Comparison of ENCODE assay signal across 12 cellular contexts in genomic region chr17:5821057-5821456, GRCh38.
DNase-seq lines count a peak whose midpoint lies in the region; ATAC-seq and TF ChIP-seq lines count a peak whose summit lies in the region.
"Had no signal": no experiment of that assay in that cellular context is flagged by ENCODE, and none has a peak within 500 bp of the region (broad histone marks: within the 10 kb centered on the region; RNA-seq: fewer than 3 reads in every experiment).

No MANE protein-coding gene starts in this region.

- POLR2A ChIA-PET in PC-3 (lab: Charles Lee; ENCODE audit: unreplicated experiment), result no interaction called here

- peak overlapping the region; percentile 50; the same call in 1 of the 2 replicates for H3K9ac ChIP-seq in PC-3 (ENCODE audit: low read length)

- no peak overlapping the region for H3K4me3 Mint-ChIP-seq in stimulated activated effector memory CD8-positive, alpha-beta T cell treated with anti-CD3 and anti-CD28 coated beads, Interleukin-12 subunit alpha, Interleukin-12 subunit beta, amount 100 ng/mL, for 72 hours
- H3K4me3 Mint-ChIP-seq: dendritic cell treated with granulocyte-macrophage colony-stimulating factor and Interleukin-4, amounts not matched to agents 40 ng/mL and 50 ng/mL, for 4 days had no signal

- DNase-seq in activated T-cell treated with anti-CD3 and anti-CD28 coated beads for 48 hours (ENCODE audit: low read depth), result peak; percentile 12
- DNase-seq in activated T-cell treated with anti-CD3 and anti-CD28 coated beads, Interleukin-2, amount 50 U/mL, for 1 hour, result no peak
- DNase-seq in PC-3, result peak; percentile 77
- DNase-seq in esophagus muscularis mucosa (ENCODE audit: extremely low spot score), result peak; percentile 72
- DNase-seq in stimulated activated effector memory CD8-positive, alpha-beta T cell treated with anti-CD3 and anti-CD28 coated beads, Interleukin-12 subunit alpha, Interleukin-12 subunit beta, amount 100 ng/mL, for 72 hours (ENCODE audit: low spot score in 2 of 2), result no peak
- DNase-seq in NCI-H1048 (lab: John Stamatoyannopoulos, UW), result no peak
- no peak for DNase-seq in COLO829 (ENCODE audit: low spot score)
- DNase-seq: COR-L47, ovary had no signal

- H3K4me3 ChIP-seq in PC-3 (ENCODE audit: low read length) (0 out of 2 replicates have a peak overlapping the region, but pooled peaks have one; percentile 10), esophagus muscularis mucosa (no peak overlapping the region)
- H3K4me3 ChIP-seq: HAP-1, ovary had no signal

- H3K79me2 ChIP-seq in PC-3 (ENCODE audit: low read length), result 0 out of 2 replicates have a peak, but pooled peaks cover 2% of the 10 kb centered on the region

- peak overlapping the region; percentile 83 for H3K27ac ChIP-seq in PC-3 (ENCODE audit: low read length)
- no peak overlapping the region for H3K27ac ChIP-seq in esophagus muscularis mucosa (replicated peaks in 1 of 4)
- H3K27ac ChIP-seq: ovary had no signal

- no peak for TF ChIP-seq POLR2A in esophagus muscularis mucosa (IDR thresholded peaks at IDR 0.05; ENCODE audit: low read depth)

- H3K27me3 ChIP-seq in PC-3 (ENCODE audit: low read length), result no peaks in the 10 kb centered on the region
- peaks cover 0 to 66% (median 0%) of the 10 kb centered on the region in 4 donors for H3K27me3 ChIP-seq in esophagus muscularis mucosa
- H3K27me3 ChIP-seq: ovary had no signal

- BruUV-seq in PC-3 (replicated peaks; lab: Mats Ljungman, UMichigan), result no TSS peak

- intact Hi-C loops in PC-3 (cut with micrococcal nuclease) (no loop called here), esophagus muscularis mucosa (cut with DNase I) (no loop called here)

- H3K36me3 ChIP-seq in PC-3 (ENCODE audit: low read depth, low read length), result no peaks in the 10 kb centered on the region
- no peaks in the 10 kb centered on the region for H3K36me3 ChIP-seq in esophagus muscularis mucosa
- H3K36me3 ChIP-seq: HAP-1, ovary had no signal

- H3K4me1 ChIP-seq in PC-3 (ENCODE audit: insufficient read depth, low read length), result peaks cover 35% of the 10 kb centered on the region
- no peaks in the 10 kb centered on the region for H3K4me1 ChIP-seq in esophagus muscularis mucosa
- H3K4me1 ChIP-seq: HAP-1 had no signal

- H3K36me3 Mint-ChIP-seq in stimulated activated effector memory CD8-positive, alpha-beta T cell treated with anti-CD3 and anti-CD28 coated beads, Interleukin-12 subunit alpha, Interleukin-12 subunit beta, amount 100 ng/mL, for 72 hours, result no peaks in the 10 kb centered on the region

- ATAC-seq in PC-3, result peak; percentile 71
- ATAC-seq in stimulated activated effector memory CD8-positive, alpha-beta T cell treated with anti-CD3 and anti-CD28 coated beads, Interleukin-12 subunit alpha, Interleukin-12 subunit beta, amount 100 ng/mL, for 72 hours, result peak; percentile 59
- ATAC-seq in HG02970 (IDR thresholded peaks at IDR 0.05; ENCODE audit: low FRiP score, unreplicated experiment), result no peak

- H3F3A ChIP-seq in PC-3 (ENCODE audit: low read length, unreplicated experiment), result no peaks in the 10 kb centered on the region

- H3K4me2 ChIP-seq in PC-3 (ENCODE audit: low read length), result peak overlapping the region; percentile 72

- H3K4me1 Mint-ChIP-seq in stimulated activated effector memory CD8-positive, alpha-beta T cell treated with anti-CD3 and anti-CD28 coated beads, Interleukin-12 subunit alpha, Interleukin-12 subunit beta, amount 100 ng/mL, for 72 hours, result no peaks in the 10 kb centered on the region

- no peak overlapping the region for H3K27ac Mint-ChIP-seq in stimulated activated effector memory CD8-positive, alpha-beta T cell treated with anti-CD3 and anti-CD28 coated beads, Interleukin-12 subunit alpha, Interleukin-12 subunit beta, amount 100 ng/mL, for 72 hours
- H3K27ac Mint-ChIP-seq: dendritic cell treated with granulocyte-macrophage colony-stimulating factor and Interleukin-4, amounts not matched to agents 40 ng/mL and 50 ng/mL, for 4 days had no signal

- no peaks in the 10 kb centered on the region for H3K9me3 Mint-ChIP-seq in stimulated activated effector memory CD8-positive, alpha-beta T cell treated with anti-CD3 and anti-CD28 coated beads, Interleukin-12 subunit alpha, Interleukin-12 subunit beta, amount 100 ng/mL, for 72 hours
- H3K9me3 Mint-ChIP-seq: dendritic cell treated with granulocyte-macrophage colony-stimulating factor and Interleukin-4, amounts not matched to agents 40 ng/mL and 50 ng/mL, for 4 days had no signal

- no peaks in the 10 kb centered on the region for H4K20me1 ChIP-seq in PC-3 (ENCODE audit: low read length)

- H2AFZ ChIP-seq in PC-3 (ENCODE audit: low read length), result no peak overlapping the region

- CTCF ChIA-PET in PC-3 (lab: Charles Lee), result no interaction called here

- no peak for TF ChIP-seq EP300 in esophagus muscularis mucosa (IDR thresholded peaks at IDR 0.05)

- 88% methylated on average over 5 of the region's 5 CpGs for WGBS in esophagus muscularis mucosa

- H3K9me3 ChIP-seq in PC-3 (ENCODE audit: low read length), result no peaks in the 10 kb centered on the region
- no peaks in the 10 kb centered on the region for H3K9me3 ChIP-seq in esophagus muscularis mucosa
- H3K9me3 ChIP-seq: HAP-1, ovary had no signal

- TF ChIP-seq CTCF in PC-3 (conservative IDR thresholded peaks at IDR 0.05; ENCODE audit: low read depth, low read length), result no peak
- TF ChIP-seq CTCF in esophagus muscularis mucosa (IDR thresholded peaks at IDR 0.05), result no peak

- H3K9me2 ChIP-seq in PC-3 (replicated peaks; ENCODE audit: low read length), result no peaks in the 10 kb centered on the region

Comparison
In these comparisons a context has a peak if more than half of its experiments do, and no peak if none do; other contexts are left out.
1. DNase-seq: peak in activated T-cell treated with anti-CD3 and anti-CD28 coated beads for 48 hours (single experiment), PC-3 (single experiment) and esophagus muscularis mucosa (single experiment); none in activated T-cell treated with anti-CD3 and anti-CD28 coated beads, Interleukin-2, amount 50 U/mL, for 1 hour (single experiment), stimulated activated effector memory CD8-positive, alpha-beta T cell treated with anti-CD3 and anti-CD28 coated beads, Interleukin-12 subunit alpha, Interleukin-12 subunit beta, amount 100 ng/mL, for 72 hours (0 of 2), NCI-H1048 (single experiment) and COLO829 (single experiment).